Comparison of ENCODE assay signal across 18 cellular contexts in genomic region chr20:51633430-51633829, GRCh38.
DNase-seq lines count a peak whose midpoint lies in the region; ATAC-seq and TF ChIP-seq lines count a peak whose summit lies in the region.
"Had no signal": no experiment of that assay in that cellular context is flagged by ENCODE, and none has a peak within 500 bp of the region (broad histone marks: within the 10 kb centered on the region; RNA-seq: fewer than 3 reads in every experiment).

No MANE protein-coding gene starts in this region.

- ATAC-seq in WTC11 = no peak
- no peak for ATAC-seq in activated CD8-positive, alpha-beta T cell treated with anti-CD3 and anti-CD28 coated beads for 36 hours
- ATAC-seq: SK-N-SH treated with all-trans-retinoic acid at 6 μM for 48 hours had no signal

- dilution Hi-C loops in mammary epithelial cell (cut with HindIII; ENCODE audit: low sequenced_read_pairs) = no loop called here

- no peaks in the 10 kb centered on the region for H3K27me3 ChIP-seq in breast epithelium
- H3K27me3 ChIP-seq in mammary epithelial cell (ENCODE audit: insufficient read depth, low read length) = no peaks in the 10 kb centered on the region
- no peaks in the 10 kb centered on the region for H3K27me3 ChIP-seq in uterus
- H3K27me3 ChIP-seq in SJCRH30 = peaks cover 6% of the 10 kb centered on the region

- BruUV-seq in mammary epithelial cell (replicated peaks; lab: Mats Ljungman, UMichigan) = no TSS peak

- in situ Hi-C loops in mammary epithelial cell (cut with MboI; ENCODE audit: low sequenced_read_pairs in 2 of 2) = loop anchor here (5.0 to 10.0 kb wide), 2 partner anchors 449 to 451 kb away; no protein-coding TSS in a partner anchor

- H3K4me1 Mint-ChIP-seq in WTC11 = no peaks in the 10 kb centered on the region
- H3K4me1 Mint-ChIP-seq in nephron = peaks cover 43% of the 10 kb centered on the region
- peaks cover 29% of the 10 kb centered on the region for H3K4me1 Mint-ChIP-seq in activated CD8-positive, alpha-beta T cell treated with anti-CD3 and anti-CD28 coated beads for 36 hours (ENCODE audit: low read depth)

- H3K9ac ChIP-seq in mammary epithelial cell (ENCODE audit: insufficient read depth, low read length) = no peak overlapping the region

- H3K27ac Mint-ChIP-seq in WTC11 (peak overlapping the region; percentile 24; the same call in 1 of the 2 replicates), nephron (peak overlapping the region in 2 of 3 experiments; percentile 48 to 53)
- no peak overlapping the region for H3K27ac Mint-ChIP-seq in activated CD8-positive, alpha-beta T cell treated with anti-CD3 and anti-CD28 coated beads for 36 hours
- H3K27ac Mint-ChIP-seq: HFFc6 had no signal

- H3K4me1 ChIP-seq in breast epithelium = peaks cover 7 to 9% of the 10 kb centered on the region in 2 donors
- H3K4me1 ChIP-seq in mammary epithelial cell (ENCODE audit: insufficient read depth, low read length) = peaks cover 13% of the 10 kb centered on the region
- peaks cover 6 to 7% of the 10 kb centered on the region in 2 donors for H3K4me1 ChIP-seq in uterus
- peaks cover 12% of the 10 kb centered on the region for H3K4me1 ChIP-seq in SJCRH30

- H2AFZ ChIP-seq in mammary epithelial cell (ENCODE audit: low read depth, low read length) = no peak overlapping the region

- H3K36me3 ChIP-seq in breast epithelium (no peaks in the 10 kb centered on the region), mammary epithelial cell (ENCODE audit: insufficient read depth, low read length) (no peaks in the 10 kb centered on the region), uterus (no peaks in the 10 kb centered on the region), SJCRH30 (no peaks in the 10 kb centered on the region)

- 94% methylated on average over 3 of the region's 3 CpGs for WGBS in mammary epithelial cell (ENCODE audit: low coverage, missing lambda C conversion rate)

- H3K4me2 ChIP-seq in mammary epithelial cell (ENCODE audit: insufficient read depth, low read depth, low read length) = no peak overlapping the region

- intact Hi-C loops in breast epithelium (cut with DNase I; ENCODE audit: low total_unique reads) (no loop called here), mammary epithelial cell (cut with micrococcal nuclease) (loop anchor here (10.0 kb wide), 1 partner anchor 131 kb away; the partner anchor contains the start of gene ATP9A), uterus (cut with DNase I; ENCODE audit: low total_unique reads) (no loop called here)
- intact Hi-C loops in activated CD8-positive, alpha-beta T cell treated with anti-CD3 and anti-CD28 coated beads for 36 hours (cut with micrococcal nuclease) = loop anchor here (10.0 kb wide), 1 partner anchor 451 kb away; no protein-coding TSS in a partner anchor

- POLR2A ChIA-PET in WTC11 (lab: Charles Lee) = no interaction called here
- POLR2A ChIA-PET in activated CD8-positive, alpha-beta T cell treated with anti-CD3 and anti-CD28 coated beads for 36 hours (lab: Charles Lee) = no interaction called here

- TF ChIP-seq CTCF in breast epithelium (IDR thresholded peaks at IDR 0.05) (no peak), mammary epithelial cell (conservative IDR thresholded peaks at IDR 0.05 in 1 of 2, IDR thresholded peaks at IDR 0.05 in 1 of 2; ENCODE audit: extremely low read depth in 1 of 2, insufficient read depth in 1 of 2, low read depth in 1 of 2, low read length in 2 of 2) (no peak), WTC11 (IDR thresholded peaks at IDR 0.05) (no peak), nephron (IDR thresholded peaks at IDR 0.05; ENCODE audit: unreplicated experiment in 3 of 3) (no peak), uterus (IDR thresholded peaks at IDR 0.05) (no peak)
- TF ChIP-seq CTCF in activated CD8-positive, alpha-beta T cell treated with anti-CD3 and anti-CD28 coated beads for 36 hours (IDR thresholded peaks at IDR 0.05) = no peak

- H3K79me2 ChIP-seq in mammary epithelial cell (ENCODE audit: insufficient read depth, low read length) = no peaks in the 10 kb centered on the region

- DNase-seq in breast epithelium (ENCODE audit: low spot score in 2 of 2) (no peak), mammary epithelial cell (no peak), WTC11 (ENCODE audit: low spot score) (no peak), uterus (no peak), NCI-H345 treated with DMSO at 0.1 percent for 48 hours (lab: John Stamatoyannopoulos, UW; ENCODE audit: unreplicated experiment) (no peak), SJCRH30 (no peak)
- DNase-seq in activated CD8-positive, alpha-beta T cell treated with anti-CD3 and anti-CD28 coated beads for 36 hours = no peak
- DNase-seq: DMS79 treated with DMSO at 0.1 percent for 48 hours, HFFc6, NCI-H1105, NCI-H2081, NCI-H510A treated with DMSO at 0.1 percent for 48 hours, NCI-H774, OCI-M1, RPMI8226, SHP77 treated with DMSO at 0.1 percent for 48 hours had no signal

- H3K4me3 ChIP-seq in breast epithelium (no peak overlapping the region), mammary epithelial cell (replicated peaks in 1 of 3; ENCODE audit: insufficient read depth in 1 of 3, low read depth in 2 of 3, low read length in 3 of 3) (no peak overlapping the region), uterus (no peak overlapping the region), SJCRH30 (no peak overlapping the region)

- CTCF ChIA-PET in mammary epithelial cell (lab: Charles Lee; ENCODE audit: low non-redundant PET) (no interaction called here), WTC11 (lab: Charles Lee) (no interaction called here)
- CTCF ChIA-PET in activated CD8-positive, alpha-beta T cell treated with anti-CD3 and anti-CD28 coated beads for 36 hours (lab: Charles Lee) = interaction anchor here (2.0 kb wide), 1 partner anchor 450 kb away, joined by 5 read pairs; no protein-coding TSS in a partner anchor

- H3K9me3 ChIP-seq in breast epithelium (no peaks in the 10 kb centered on the region), mammary epithelial cell (replicated peaks; ENCODE audit: insufficient read depth, low read length) (no peaks in the 10 kb centered on the region), uterus (no peaks in the 10 kb centered on the region), SJCRH30 (replicated peaks) (no peaks in the 10 kb centered on the region)

- no peaks in the 10 kb centered on the region for H3K36me3 Mint-ChIP-seq in WTC11
- H3K36me3 Mint-ChIP-seq in nephron (ENCODE audit: low read depth) = peaks cover 45% of the 10 kb centered on the region
- no peaks in the 10 kb centered on the region for H3K36me3 Mint-ChIP-seq in activated CD8-positive, alpha-beta T cell treated with anti-CD3 and anti-CD28 coated beads for 36 hours (ENCODE audit: low read depth)

- TF ChIP-seq POLR2A in breast epithelium (IDR thresholded peaks at IDR 0.05) = no peak
- TF ChIP-seq POLR2A in uterus (IDR thresholded peaks at IDR 0.05) = no peak

- no peaks in the 10 kb centered on the region for H4K20me1 ChIP-seq in mammary epithelial cell (ENCODE audit: insufficient read depth, low read length)

- H3K27ac ChIP-seq in breast epithelium = peak overlapping the region; percentile 50 to 52
- no peak overlapping the region for H3K27ac ChIP-seq in mammary epithelial cell (ENCODE audit: insufficient read depth, low read depth, low read length)
- H3K27ac ChIP-seq in uterus = peak overlapping the region; percentile 81 to 99
- H3K27ac ChIP-seq in SJCRH30 = no peak overlapping the region

- H3K27me3 Mint-ChIP-seq in WTC11 (ENCODE audit: low read depth) (no peaks in the 10 kb centered on the region), nephron (ENCODE audit: low read depth) (no peaks in the 10 kb centered on the region)
- H3K27me3 Mint-ChIP-seq in activated CD8-positive, alpha-beta T cell treated with anti-CD3 and anti-CD28 coated beads for 36 hours = peaks cover 12% of the 10 kb centered on the region

- H3K9me3 Mint-ChIP-seq in WTC11 (no peaks in the 10 kb centered on the region), nephron (no peaks in the 10 kb centered on the region)
- H3K9me3 Mint-ChIP-seq in activated CD8-positive, alpha-beta T cell treated with anti-CD3 and anti-CD28 coated beads for 36 hours = no peaks in the 10 kb centered on the region
- H3K9me3 Mint-ChIP-seq: HFFc6 had no signal

- H3K4me3 Mint-ChIP-seq in WTC11 (no peak overlapping the region), nephron (no peak overlapping the region)
- H3K4me3 Mint-ChIP-seq in activated CD8-positive, alpha-beta T cell treated with anti-CD3 and anti-CD28 coated beads for 36 hours = no peak overlapping the region
- H3K4me3 Mint-ChIP-seq: HFFc6 had no signal

TF ChIP-seq in WTC11, 78 proteins besides CTCF, POLR2A, EP300 and RAD21:
- no peak for TF ChIP-seq ZNF232 (CRISPR knock-in tag; IDR thresholded peaks at IDR 0.05)
- TF ChIP-seq SOX15 (CRISPR knock-in tag; IDR thresholded peaks at IDR 0.05) = no peak
- no peak for TF ChIP-seq E2F4 (CRISPR knock-in tag; IDR thresholded peaks at IDR 0.05; ENCODE audit: borderline replicate concordance, low read depth)
- TF ChIP-seq GABPB1 (CRISPR knock-in tag; IDR thresholded peaks at IDR 0.05) = no peak
- TF ChIP-seq RORB (CRISPR knock-in tag; IDR thresholded peaks at IDR 0.05) = no peak
- TF ChIP-seq FOXJ3 (CRISPR knock-in tag; IDR thresholded peaks at IDR 0.05; ENCODE audit: borderline replicate concordance) = no peak
- no peak for TF ChIP-seq ZNF138 (CRISPR knock-in tag; conservative IDR thresholded peaks at IDR 0.05)
- TF ChIP-seq NR2C2 (CRISPR knock-in tag; IDR thresholded peaks at IDR 0.05) = no peak

Comparison
In these comparisons a context has a peak if more than half of its experiments do, and no peak if none do; other contexts are left out.
1. H3K27ac ChIP-seq: peak in breast epithelium (2 of 2) and uterus (2 of 2); none in mammary epithelial cell (single experiment) and SJCRH30 (single experiment).
2. intact Hi-C loops: an anchor here in mammary epithelial cell (10.0 kb wide) and activated CD8-positive, alpha-beta T cell treated with anti-CD3 and anti-CD28 coated beads for 36 hours (10.0 kb wide); none called in breast epithelium and uterus.